ENCODE assay signal across 8 cellular contexts in genomic region chr6:108592371-108593337, GRCh38. TPM values are rescaled to one million over a fixed set of nuclear protein-coding genes. Genes with fewer than 3 reads are reported as not detected.
DNase-seq lines count a peak whose midpoint lies in the region; ATAC-seq and TF ChIP-seq lines count a peak whose summit lies in the region.

No MANE protein-coding gene starts in this region.

- H3K27me3 Mint-ChIP-seq in T-helper 2 cell treated with Interferon-gamma antibody and Interleukin-4, amounts not matched to agents 5 μg/mL and 100 μg/mL, for 36 hours (ENCODE audit: low read depth) = peaks cover 26% of the 10 kb centered on the region
- H3K27me3 Mint-ChIP-seq in nephron (ENCODE audit: low read depth) = no peaks in the 10 kb centered on the region

- H3K36me3 Mint-ChIP-seq in T-helper 2 cell treated with Interferon-gamma antibody and Interleukin-4, amounts not matched to agents 5 μg/mL and 100 μg/mL, for 36 hours (ENCODE audit: low read depth) = peaks cover 2% of the 10 kb centered on the region
- peaks cover 3% of the 10 kb centered on the region for H3K36me3 Mint-ChIP-seq in nephron (ENCODE audit: low read depth)

- H3K4me1 Mint-ChIP-seq in T-helper 2 cell treated with Interferon-gamma antibody and Interleukin-4, amounts not matched to agents 5 μg/mL and 100 μg/mL, for 36 hours (ENCODE audit: low read depth) = peaks cover 25% of the 10 kb centered on the region
- H3K4me1 Mint-ChIP-seq in nephron = peaks cover 94% of the 10 kb centered on the region

- no peaks in the 10 kb centered on the region for H3K27me3 ChIP-seq in aorta (ENCODE audit: control insufficient read depth in 1 of 2, insufficient read depth in 2 of 2, low read length in 1 of 2)

- no peaks in the 10 kb centered on the region for H3K9me3 Mint-ChIP-seq in T-helper 2 cell treated with Interferon-gamma antibody and Interleukin-4, amounts not matched to agents 5 μg/mL and 100 μg/mL, for 36 hours
- no peaks in the 10 kb centered on the region for H3K9me3 Mint-ChIP-seq in nephron

- TF ChIP-seq CTCF in C4-2B (conservative IDR thresholded peaks at IDR 0.05) (no peak), coronary artery (IDR thresholded peaks at IDR 0.05) (no peak), nephron (IDR thresholded peaks at IDR 0.05; ENCODE audit: unreplicated experiment in 3 of 3) (no peak)

- no peak overlapping the region for H3K4me3 Mint-ChIP-seq in T-helper 2 cell treated with Interferon-gamma antibody and Interleukin-4, amounts not matched to agents 5 μg/mL and 100 μg/mL, for 36 hours
- peak overlapping the region in 2 of 3 experiments; percentile 30 to 63 for H3K4me3 Mint-ChIP-seq in nephron

- DNase-seq in T-helper 2 cell treated with Interferon-gamma antibody and Interleukin-4, amounts not matched to agents 5 μg/mL and 100 μg/mL, for 36 hours (ENCODE audit: low spot score) = peak; percentile 22
- DNase-seq in coronary artery (ENCODE audit: low spot score) = no peak
- no peak for DNase-seq in aorta
- DNase-seq in foreskin melanocyte = no peak

- ATAC-seq in GM19351 (IDR thresholded peaks at IDR 0.05; ENCODE audit: unreplicated experiment) (peak; percentile 96), HG03521 (IDR thresholded peaks at IDR 0.05; ENCODE audit: unreplicated experiment) (peak; percentile 90), aorta (ENCODE audit: low FRiP score) (peak; percentile 21)

- H3K4me1 ChIP-seq in aorta (ENCODE audit: control insufficient read depth in 1 of 2, insufficient read depth in 2 of 2, low read length in 2 of 2) = peaks cover 29 to 31% of the 10 kb centered on the region in 2 donors

- H3K4me3 ChIP-seq in coronary artery (peak overlapping the region; percentile 38), aorta (ENCODE audit: low read length in 2 of 2) (no peak overlapping the region)

- intact Hi-C loops in aorta (cut with DNase I) = no loop called here

- H3K27ac Mint-ChIP-seq in T-helper 2 cell treated with Interferon-gamma antibody and Interleukin-4, amounts not matched to agents 5 μg/mL and 100 μg/mL, for 36 hours = no peak overlapping the region
- peak overlapping the region; percentile 78 to 89 (median 87) for H3K27ac Mint-ChIP-seq in nephron

- H3K36me3 ChIP-seq in aorta (ENCODE audit: control insufficient read depth in 1 of 2, insufficient read depth in 2 of 2, low read length in 1 of 2) = peaks cover 0 to 2% of the 10 kb centered on the region in 2 donors

- H3K27ac ChIP-seq in C4-2B = peak overlapping the region; percentile 83
- H3K27ac ChIP-seq in coronary artery = peak overlapping the region; percentile 91 to 92
- H3K27ac ChIP-seq in aorta (ENCODE audit: low read depth in 1 of 2, low read length in 2 of 2) = peak overlapping the region; percentile 73 to 98

- H3K9me3 ChIP-seq in aorta (ENCODE audit: control insufficient read depth, low read length) = no peaks in the 10 kb centered on the region

- 51 to 64% methylated on average over 10 of the region's 10 CpGs for WGBS in aorta, 2 donors

RNA-seq across cellular contexts. Expression of gene FOXO3, which starts 31.9 kb away (rescaled TPM):
- total RNA-seq in aorta = 10 to 100 TPM; 66.8 to 89.6 TPM
- 10 to 100 TPM; 11.0 to 21.4 TPM for polyA plus RNA-seq in aorta

Comparison
In these comparisons a context has a peak if more than half of its experiments do, and no peak if none do; other contexts are left out.
1. ATAC-seq: peak in every context shown above with its lines; median percentile 96 in GM19351; 90 in HG03521; 21 in aorta.